In genomic region chr5:141637266-141637692, GRCh38 we compare ENCODE assay signal across 8 cellular contexts.
A peak's percentile ranks its signal among the peaks of the same experiment; 100 is the strongest.
DNase-seq lines count a peak whose midpoint lies in the region; ATAC-seq lines count a peak whose summit lies in the region.

No MANE protein-coding gene starts in this region.

- peak; percentile 20 for ATAC-seq in HG03066 (IDR thresholded peaks at IDR 0.05; ENCODE audit: low read depth, unreplicated experiment)

- in situ Hi-C loops in T47D (cut with HindIII; ENCODE audit: low pct_unique_long_range_greater_than_20kb, low sequenced_read_pairs), result no loop called here

- DNase-seq in NCI-H2171 treated with DMSO at 0.1 percent for 48 hours (lab: John Stamatoyannopoulos, UW), result peak; percentile 13
- DNase-seq in NCI-H2171 (lab: John Stamatoyannopoulos, UW), result no peak
- DNase-seq in T-helper 22 cell (ENCODE audit: low read depth), result peak; percentile 36
- DNase-seq in T47D (ENCODE audit: low read depth in 1 of 2, low spot score in 1 of 2), result peak; percentile 57 to 73
- peak; percentile 56 for DNase-seq in left kidney (ENCODE audit: low read depth, low spot score)
- peak; percentile 14 for DNase-seq in stimulated activated CD8-positive, alpha-beta memory T cell treated with anti-CD3 and anti-CD28 coated beads, Interleukin-15, amount 100 ng/mL, for 1 hour (ENCODE audit: low read depth)
- DNase-seq in middle frontal gyrus (ENCODE audit: extremely low spot score, low spot score), result no peak

Comparison
In these comparisons a context has a peak if more than half of its experiments do, and no peak if none do; other contexts are left out.
1. DNase-seq: peak in NCI-H2171 treated with DMSO at 0.1 percent for 48 hours (single experiment), T-helper 22 cell (single experiment), T47D (2 of 2), left kidney (single experiment) and stimulated activated CD8-positive, alpha-beta memory T cell treated with anti-CD3 and anti-CD28 coated beads, Interleukin-15, amount 100 ng/mL, for 1 hour (single experiment); none in NCI-H2171 (single experiment) and middle frontal gyrus (single experiment).